In the genomic region with DNA sequence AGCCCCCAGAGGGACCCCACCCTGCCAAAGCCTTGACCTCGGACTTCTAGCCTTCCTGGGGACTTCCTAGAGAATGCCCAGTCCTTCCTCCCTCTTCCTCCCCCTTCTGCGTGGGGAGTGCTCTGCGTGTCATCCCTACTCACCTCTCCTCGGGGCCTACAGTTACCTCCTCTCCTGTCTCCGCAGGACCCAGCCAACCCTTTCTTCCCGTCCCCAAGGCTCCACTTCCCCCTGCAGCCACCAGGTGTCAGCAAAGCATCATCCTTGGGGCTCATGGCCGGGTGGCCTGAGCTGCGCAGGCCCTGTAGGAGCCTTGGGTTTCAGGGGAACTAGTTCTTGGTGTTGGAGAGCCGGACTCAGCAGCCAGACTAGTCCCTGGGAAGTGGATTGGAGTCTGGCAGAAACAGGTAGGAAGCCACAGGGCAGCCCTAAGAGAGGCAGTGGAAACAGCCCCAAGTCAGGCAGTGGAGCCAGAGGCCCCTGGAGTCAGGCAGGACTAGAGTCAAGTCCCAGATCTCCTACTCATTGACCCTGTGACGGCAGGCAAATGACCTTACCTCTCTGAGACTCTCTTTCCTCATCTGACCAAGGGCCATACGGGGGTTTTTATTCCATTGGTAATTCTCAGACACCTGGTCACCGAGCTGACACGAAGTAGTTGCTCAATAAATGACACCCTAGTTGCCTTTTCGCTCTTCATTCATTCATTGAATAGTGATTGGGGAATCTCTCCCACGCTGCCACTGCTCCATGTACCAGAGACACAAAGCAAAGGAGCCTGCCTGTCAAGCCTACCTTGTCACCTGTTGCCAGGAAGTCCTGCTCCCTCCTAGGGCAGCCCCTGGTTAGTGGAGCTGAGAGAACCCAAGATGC, we compare ENCODE assay signal across 8 cellular contexts.
DNase-seq lines count a peak whose midpoint lies in the region; ATAC-seq, FAIRE-seq and TF ChIP-seq lines count a peak whose summit lies in the region.
"Not testable (repeated sequence)": the region's sequence is repeated elsewhere in the genome, so short reads cannot be mapped to it uniquely, and the experiment has no call there.

No MANE protein-coding gene starts in this region.

- TF ChIP-seq CTCF in GM12873 (IDR thresholded peaks at IDR 0.05; ENCODE audit: insufficient read depth, low read depth, low read length, missing control alignments) (peak; percentile 96), retinal pigment epithelial cell (conservative IDR thresholded peaks at IDR 0.05; ENCODE audit: low read depth, low read length) (peak; percentile 99)

- DNase-seq in NCI-H526 treated with DMSO at 0.1 percent for 48 hours (lab: John Stamatoyannopoulos, UW) (peak; percentile 28), brain pericyte (ENCODE audit: low read depth, low spot score) (peak; percentile 69), hypothalamus (lab: John Stamatoyannopoulos, UW) (peak in 49 of 51 donors; percentile 15 to 83 (median 57)), urothelium cell line (ENCODE audit: low spot score) (peak; percentile 96)
- peak; percentile 81 for DNase-seq in activated CD4-positive, CD25-positive, alpha-beta regulatory T cell treated with anti-CD3 and anti-CD28 coated beads, Interleukin-2, amount 50 U/mL, for 72 hours
- not testable (repeated sequence) for DNase-seq in retinal pigment epithelial cell (ENCODE audit: low read depth)

- FAIRE-seq in urothelium cell line (lab: Jason Lieb, UNC): peak; percentile 98

- H3K4me3 ChIP-seq in retinal pigment epithelial cell (ENCODE audit: low read length): not testable (repeated sequence)

- peak; percentile 84 for ATAC-seq in HG03442 (IDR thresholded peaks at IDR 0.05; ENCODE audit: unreplicated experiment)
